14 cellular contexts compared by ENCODE assay signal in genomic region chr1:172040466-172040865, GRCh38.
DNase-seq lines count a peak whose midpoint lies in the region; ATAC-seq and TF ChIP-seq lines count a peak whose summit lies in the region.
"Had no signal": no experiment of that assay in that cellular context is flagged by ENCODE, and none has a peak within 500 bp of the region (broad histone marks: within the 10 kb centered on the region; RNA-seq: fewer than 3 reads in every experiment).

No MANE protein-coding gene starts in this region.

- no peak overlapping the region for H3K4me3 ChIP-seq in RWPE2 (ENCODE audit: severe bottlenecking)
- H3K4me3 ChIP-seq: right atrium auricular region had no signal

- H3K9me3 ChIP-seq in RWPE2 (ENCODE audit: severe bottlenecking): peaks cover 3% of the 10 kb centered on the region
- H3K9me3 ChIP-seq: right atrium auricular region had no signal

- no peak for TF ChIP-seq CTCF in RWPE2 (IDR thresholded peaks at IDR 0.05; ENCODE audit: poor library complexity, severe bottlenecking)

- peak; percentile 99 for ATAC-seq in RWPE2 (ENCODE audit: low read depth)
- ATAC-seq in esophagus mucosa: peak; percentile 81

- intact Hi-C loops in posterior cingulate gyrus (cut with DNase I): no loop called here

- H3K27ac ChIP-seq in RWPE2 (ENCODE audit: poor library complexity, severe bottlenecking): peak overlapping the region; percentile 57
- H3K27ac ChIP-seq: right atrium auricular region had no signal

- H3K4me1 ChIP-seq in RWPE2 (ENCODE audit: insufficient read depth, poor library complexity, severe bottlenecking): peaks cover 6% of the 10 kb centered on the region
- H3K4me1 ChIP-seq: right atrium auricular region had no signal

- H3K36me3 ChIP-seq in RWPE2 (ENCODE audit: low read depth): no peaks in the 10 kb centered on the region
- H3K36me3 ChIP-seq: right atrium auricular region had no signal

- H3K27me3 ChIP-seq in RWPE2 (ENCODE audit: insufficient read depth, poor library complexity, severe bottlenecking): no peaks in the 10 kb centered on the region
- H3K27me3 ChIP-seq: right atrium auricular region had no signal

- peak; percentile 22 for DNase-seq in GM03348 (ENCODE audit: low spot score)
- peak; percentile 63 for DNase-seq in RWPE2 (ENCODE audit: low spot score)
- peak; percentile 63 for DNase-seq in pulmonary artery endothelial cell (ENCODE audit: low read depth, low spot score)
- DNase-seq in GF-D8 (lab: John Stamatoyannopoulos, UW): no peak
- no peak for DNase-seq in DMS114 treated with DMSO at 0.1 percent for 48 hours (lab: John Stamatoyannopoulos, UW; ENCODE audit: unreplicated experiment)
- DNase-seq in posterior cingulate gyrus: no peak
- no peak for DNase-seq in NCI-H1436 treated with DMSO at 0.1 percent for 48 hours (lab: John Stamatoyannopoulos, UW)
- DNase-seq: anterior cingulate cortex; CD8-positive, alpha-beta memory T cell; NCI-H1048; NCI-H524 treated with DMSO at 0.1 percent for 48 hours; SHP77 treated with DMSO at 0.1 percent for 48 hours had no signal

Comparison
In these comparisons a context has a peak if more than half of its experiments do, and no peak if none do; other contexts are left out.
1. DNase-seq: peak in GM03348 (single experiment), RWPE2 (single experiment) and pulmonary artery endothelial cell (single experiment); none in GF-D8 (single experiment), DMS114 treated with DMSO at 0.1 percent for 48 hours (single experiment), posterior cingulate gyrus (0 of 10) and NCI-H1436 treated with DMSO at 0.1 percent for 48 hours (single experiment).